ENCODE assay signal across 9 cellular contexts in genomic region chr5:60649288-60649917, GRCh38. TPM values are rescaled to one million over a fixed set of nuclear protein-coding genes. Genes with fewer than 3 reads are reported as not detected.
A peak's percentile ranks its signal among the peaks of the same experiment; 100 is the strongest.
DNase-seq lines count a peak whose midpoint lies in the region; ATAC-seq, FAIRE-seq and TF ChIP-seq lines count a peak whose summit lies in the region.
"Had no signal": no experiment of that assay in that cellular context is flagged by ENCODE, and none has a peak within 500 bp of the region (broad histone marks: within the 10 kb centered on the region; RNA-seq: fewer than 3 reads in every experiment).

No MANE protein-coding gene starts in this region.

- H3K4me1 ChIP-seq in Peyer's patch (no peaks in the 10 kb centered on the region), tibial artery (peaks cover 0 to 11% (median 0%) of the 10 kb centered on the region in 4 donors), sigmoid colon (no peaks in the 10 kb centered on the region)

- intact Hi-C loops in tibial artery (cut with DNase I; ENCODE audit: low total_unique reads), result no loop called here
- intact Hi-C loops in sigmoid colon (cut with DNase I), result loop anchor here (5.0 kb wide), 1 partner anchor 837 kb away; no protein-coding TSS in a partner anchor

- H3K27ac ChIP-seq in AG04450 (ENCODE audit: low read depth, low read length) (no peak overlapping the region), Peyer's patch (no peak overlapping the region), tibial artery (no peak overlapping the region), sigmoid colon (no peak overlapping the region)

- H3K4me3 ChIP-seq in AG04450 (ENCODE audit: low read depth, low read length) (no peak overlapping the region), Peyer's patch (no peak overlapping the region), fibroblast of villous mesenchyme (ENCODE audit: low read depth, low read length) (no peak overlapping the region), tibial artery (no peak overlapping the region), sigmoid colon (no peak overlapping the region)
- H3K4me3 ChIP-seq: lung had no signal

- H3K27me3 ChIP-seq in AG04450 (ENCODE audit: control insufficient read depth, insufficient read depth, low read length) (no peaks in the 10 kb centered on the region), Peyer's patch (no peaks in the 10 kb centered on the region), tibial artery (no peaks in the 10 kb centered on the region), sigmoid colon (no peaks in the 10 kb centered on the region)

- peak; percentile 78 for TF ChIP-seq CTCF in AG04450 (IDR thresholded peaks at IDR 0.05; ENCODE audit: low read depth, low read length)
- peak in 4 of 6 experiments; percentile 34 to 60 (median 59) for TF ChIP-seq CTCF in Peyer's patch (IDR thresholded peaks at IDR 0.05)
- TF ChIP-seq CTCF in fibroblast of villous mesenchyme (IDR thresholded peaks at IDR 0.05; ENCODE audit: insufficient read depth, low read depth, low read length), result peak; percentile 71
- peak; percentile 47 to 49 for TF ChIP-seq CTCF in tibial artery (IDR thresholded peaks at IDR 0.05)
- TF ChIP-seq CTCF in sigmoid colon (IDR thresholded peaks at IDR 0.05), result peak in 2 of 4 experiments; percentile 32 to 34

- TF ChIP-seq POLR2A in GM12892 (IDR thresholded peaks at IDR 0.05; ENCODE audit: low read depth, low read length), result no peak
- TF ChIP-seq POLR2A in Peyer's patch (IDR thresholded peaks at IDR 0.05), result no peak
- TF ChIP-seq POLR2A in sigmoid colon (IDR thresholded peaks at IDR 0.05), result no peak

- POLR2A ChIA-PET in AG04450 (lab: Yijun Ruan, JAX), result no interaction called here

- 13 to 22% methylated on average over 1 of the region's 1 CpG for WGBS in sigmoid colon, 2 donors

- peak; percentile 30 for FAIRE-seq in GM12892 (lab: Jason Lieb, UNC)

- CTCF ChIA-PET in AG04450 (lab: Charles Lee), result interaction anchor here (0.7 to 2.5 kb wide), 32 partner anchors 8 to 841 kb away, joined by 3 to 20 read pairs (median 4); partner anchors contain the start of gene DEPDC1B

- TF ChIP-seq EP300 in sigmoid colon (IDR thresholded peaks at IDR 0.05), result no peak

- peak; percentile 11 for DNase-seq in AG04450 (ENCODE audit: low read depth, low spot score)
- DNase-seq in GM12892 (ENCODE audit: insufficient read length), result no peak
- no peak for DNase-seq in Peyer's patch
- peak; percentile 60 for DNase-seq in fibroblast of villous mesenchyme (ENCODE audit: low read depth)
- no peak for DNase-seq in tibial artery
- no peak for DNase-seq in sigmoid colon
- no peak for DNase-seq in NCI-H1048 (lab: John Stamatoyannopoulos, UW)

- no peaks in the 10 kb centered on the region for H3K9me3 ChIP-seq in AG04450 (ENCODE audit: control insufficient read depth, insufficient read depth, low read length)
- no peaks in the 10 kb centered on the region for H3K9me3 ChIP-seq in Peyer's patch
- no peaks in the 10 kb centered on the region for H3K9me3 ChIP-seq in tibial artery
- H3K9me3 ChIP-seq in sigmoid colon, result no peaks in the 10 kb centered on the region

- peak; percentile 86 for ATAC-seq in HG03095 (IDR thresholded peaks at IDR 0.05; ENCODE audit: unreplicated experiment)

- H3K36me3 ChIP-seq in Peyer's patch, result no peaks in the 10 kb centered on the region
- no peaks in the 10 kb centered on the region for H3K36me3 ChIP-seq in tibial artery
- H3K36me3 ChIP-seq in sigmoid colon, result no peaks in the 10 kb centered on the region

RNA-seq across cellular contexts. Expression of gene DEPDC1B, which starts 50.6 kb away (rescaled TPM):
- polyA plus RNA-seq in AG04450 (2011; rRNA removed) (2.9 and 5.4 TPM in 2 replicates), sigmoid colon (1 to 10 TPM; 1.2 to 9.5 (median 3.9) TPM)
- polyA minus RNA-seq in AG04450 (2011; rRNA and poly(A)+ RNA removed), result 5.3 and 5.8 TPM in 2 replicates
- polyA plus RNA-seq in GM12892 (2012; ENCODE audit: missing spikeins), result 18.9 TPM
- total RNA-seq in Peyer's patch (10 to 100 TPM; 10.5 to 13.2 (median 11.2) TPM), fibroblast of villous mesenchyme (5.2 and 8.6 TPM in 2 replicates), sigmoid colon (under 1 TPM in 2 of 4 donors, not detected in 2; 0.27 to 0.36 TPM)

Comparison
In these comparisons a context has a peak if more than half of its experiments do, and no peak if none do; other contexts are left out.
1. DNase-seq: peak in AG04450 (single experiment) and fibroblast of villous mesenchyme (single experiment); none in GM12892 (single experiment), Peyer's patch (0 of 3), tibial artery (0 of 2), sigmoid colon (single experiment) and NCI-H1048 (single experiment).